21 cellular contexts compared by ENCODE assay signal in the genomic region with DNA sequence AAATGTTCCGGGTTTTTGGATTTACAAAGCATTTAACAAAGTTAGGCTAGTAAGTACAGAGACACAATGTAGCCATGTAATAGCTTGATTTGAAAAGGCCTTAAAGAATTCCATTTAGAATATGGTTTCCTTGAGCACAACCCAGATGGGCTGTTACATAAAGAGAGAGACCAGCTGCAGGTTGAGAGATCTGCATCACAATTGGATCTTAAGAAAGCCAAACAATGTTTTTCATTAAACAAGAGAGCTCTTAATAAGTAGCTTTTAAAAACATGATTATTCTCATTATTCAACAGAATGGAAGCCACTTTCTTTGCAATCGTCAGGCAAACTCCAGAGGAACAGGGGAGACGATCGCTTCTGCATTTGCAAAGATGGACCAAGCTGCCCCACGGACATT.
DNase-seq lines count a peak whose midpoint lies in the region; ATAC-seq and TF ChIP-seq lines count a peak whose summit lies in the region.
"Had no signal": no experiment of that assay in that cellular context is flagged by ENCODE, and none has a peak within 500 bp of the region (broad histone marks: within the 10 kb centered on the region; RNA-seq: fewer than 3 reads in every experiment).

No MANE protein-coding gene starts in this region.

- no peaks in the 10 kb centered on the region for H3K9me2 ChIP-seq in GM23338 (ENCODE audit: insufficient read depth)

- TF ChIP-seq CTCF in GM23338 (conservative IDR thresholded peaks at IDR 0.05; ENCODE audit: low read depth in 2 of 2) (no peak), WTC11 (IDR thresholded peaks at IDR 0.05) (no peak)
- TF ChIP-seq CTCF in CD8-positive, alpha-beta T cell (IDR thresholded peaks at IDR 0.05), result no peak

- no peaks in the 10 kb centered on the region for H3K79me2 ChIP-seq in GM23338 (replicated peaks; ENCODE audit: insufficient read depth)

- no peaks in the 10 kb centered on the region for H4K20me1 ChIP-seq in GM23338 (replicated peaks; ENCODE audit: insufficient read depth)
- H4K20me1 ChIP-seq: BLaER1 treated with 17β-estradiol and CSF1 and Interleukin-3, amounts not matched to agents 10 nM and 100 nM had no signal

- no peaks in the 10 kb centered on the region for H3F3A ChIP-seq in GM23338 (replicated peaks; ENCODE audit: low read depth)

- H3K27ac ChIP-seq in GM23338 (ENCODE audit: low read depth), result peak overlapping the region; percentile 33; the same call in 1 of the 2 replicates
- no peak overlapping the region for H3K27ac ChIP-seq in iPS-20b (ENCODE audit: low read length)
- no peak overlapping the region for H3K27ac ChIP-seq in CD8-positive, alpha-beta T cell (ENCODE audit: low read depth, low read length)
- H3K27ac ChIP-seq: A549; BLaER1 treated with 17β-estradiol and CSF1 and Interleukin-3, amounts not matched to agents 10 nM and 100 nM had no signal

- CTCF ChIA-PET in WTC11 (lab: Charles Lee), result interaction anchor here (1.1 to 1.8 kb wide), 5 partner anchors 13 to 223 kb away, joined by 3 to 7 read pairs (median 5); no protein-coding TSS in a partner anchor
- CTCF ChIA-PET in CD8-positive, alpha-beta T cell (lab: Charles Lee), result no interaction called here

- peaks cover 5% of the 10 kb centered on the region for H3K27me3 Mint-ChIP-seq in GM23338 (ENCODE audit: insufficient read depth, low read depth, poor library complexity)
- H3K27me3 Mint-ChIP-seq in WTC11 (ENCODE audit: low read depth), result no peaks in the 10 kb centered on the region; the same call in 1 of the 2 replicates
- H3K27me3 Mint-ChIP-seq in CD8-positive, alpha-beta T cell (ENCODE audit: low read depth), result no peaks in the 10 kb centered on the region
- H3K27me3 Mint-ChIP-seq: CD4-positive, alpha-beta T cell had no signal

- in situ Hi-C loops in HAP-1 (cut with MboI; ENCODE audit: low sequenced_read_pairs), result no loop called here

- DNase-seq in GM23338 (ENCODE audit: low spot score), result peak; percentile 49
- DNase-seq in HAP-1 (ENCODE audit: low spot score in 2 of 2), result peak; percentile 54 to 79
- no peak for DNase-seq in WTC11 (ENCODE audit: low spot score)
- no peak for DNase-seq in NCI-H774 (lab: John Stamatoyannopoulos, UW)
- no peak for DNase-seq in CD8-positive, alpha-beta T cell
- DNase-seq: 8988T; ACHN; AML-193; BE2C; Calu3; CD4-positive, alpha-beta T cell; COR-L47; DMS53; DMS79 treated with DMSO at 0.1 percent for 48 hours; GF-D8; HCEC 1CT had no signal

- H3K4me3 ChIP-seq in GM23338 (no peak overlapping the region), HAP-1 (no peak overlapping the region), iPS-20b (ENCODE audit: low read length) (0 out of 2 replicates have a peak overlapping the region, but pooled peaks have one; percentile 4)
- H3K4me3 ChIP-seq in CD8-positive, alpha-beta T cell (ENCODE audit: low read depth, low read length), result no peak overlapping the region
- H3K4me3 ChIP-seq: A549; BLaER1 treated with 17β-estradiol and CSF1 and Interleukin-3, amounts not matched to agents 10 nM and 100 nM had no signal

- H3K36me3 Mint-ChIP-seq in GM23338 (ENCODE audit: low read depth), result no peaks in the 10 kb centered on the region
- H3K36me3 Mint-ChIP-seq in WTC11, result no peaks in the 10 kb centered on the region
- no peaks in the 10 kb centered on the region for H3K36me3 Mint-ChIP-seq in CD8-positive, alpha-beta T cell
- H3K36me3 Mint-ChIP-seq: CD14-positive monocyte had no signal

- peak overlapping the region; percentile 30; the same call in 1 of the 2 replicates for H3K9ac ChIP-seq in iPS-20b (ENCODE audit: low read depth, low read length)
- H3K9ac ChIP-seq: BLaER1 treated with 17β-estradiol and CSF1 and Interleukin-3, amounts not matched to agents 10 nM and 100 nM had no signal

- no peaks in the 10 kb centered on the region for H3K9me3 ChIP-seq in HAP-1
- H3K9me3 ChIP-seq in iPS-20b (ENCODE audit: insufficient read depth, low read depth, low read length), result no peaks in the 10 kb centered on the region
- H3K9me3 ChIP-seq in CD8-positive, alpha-beta T cell (ENCODE audit: low read length), result no peaks in the 10 kb centered on the region
- H3K9me3 ChIP-seq: A549, BE2C had no signal

- peak; percentile 31 for ATAC-seq in GM23338
- peak; percentile 38 for ATAC-seq in WTC11
- no peak for ATAC-seq in GM18867 (IDR thresholded peaks at IDR 0.05; ENCODE audit: unreplicated experiment)
- no peak for ATAC-seq in CD8-positive, alpha-beta T cell
- ATAC-seq: A549 had no signal

- no peaks in the 10 kb centered on the region for H3K27me3 ChIP-seq in GM23338 (ENCODE audit: insufficient read depth)
- H3K27me3 ChIP-seq in HAP-1 (ENCODE audit: low read depth), result no peaks in the 10 kb centered on the region
- H3K27me3 ChIP-seq in iPS-20b (ENCODE audit: insufficient read depth, low read length), result no peaks in the 10 kb centered on the region
- H3K27me3 ChIP-seq in CD8-positive, alpha-beta T cell (ENCODE audit: insufficient read depth, low read length), result no peaks in the 10 kb centered on the region
- H3K27me3 ChIP-seq: BE2C; BLaER1 treated with 17β-estradiol and CSF1 and Interleukin-3, amounts not matched to agents 10 nM and 100 nM had no signal

- POLR2A ChIA-PET in WTC11 (lab: Charles Lee), result interaction anchor here (0.7 kb wide), 1 partner anchor 171 kb away, joined by 4 read pairs; no protein-coding TSS in a partner anchor
- POLR2A ChIA-PET in CD8-positive, alpha-beta T cell (lab: Charles Lee), result no interaction called here

- H2AFZ ChIP-seq in GM23338, result no peak overlapping the region

- peak overlapping the region; percentile 30 for H3K4me2 ChIP-seq in GM23338
- H3K4me2 ChIP-seq: A549; BLaER1 treated with 17β-estradiol and CSF1 and Interleukin-3, amounts not matched to agents 10 nM and 100 nM had no signal

- H3K9me3 Mint-ChIP-seq in GM23338, result no peaks in the 10 kb centered on the region; the same call in 2 of the 3 replicates
- H3K9me3 Mint-ChIP-seq in WTC11, result no peaks in the 10 kb centered on the region
- H3K9me3 Mint-ChIP-seq in CD8-positive, alpha-beta T cell, result peaks cover 4% of the 10 kb centered on the region
- H3K9me3 Mint-ChIP-seq: CD4-positive, alpha-beta T cell had no signal

- intact Hi-C loops in CD8-positive, alpha-beta T cell (cut with DNase I, micrococcal nuclease), result no loop called here

- peaks cover 32% of the 10 kb centered on the region for H3K4me1 Mint-ChIP-seq in GM23338
- H3K4me1 Mint-ChIP-seq in WTC11, result peaks cover 37% of the 10 kb centered on the region
- H3K4me1 Mint-ChIP-seq in CD8-positive, alpha-beta T cell (ENCODE audit: low read depth), result no peaks in the 10 kb centered on the region
- H3K4me1 Mint-ChIP-seq: CD14-positive monocyte had no signal

- H3K27ac Mint-ChIP-seq in GM23338 (peak overlapping the region; percentile 44; the same call in 1 of the 2 replicates), WTC11 (peak overlapping the region; percentile 84)
- no peak overlapping the region for H3K27ac Mint-ChIP-seq in CD8-positive, alpha-beta T cell
- H3K27ac Mint-ChIP-seq: CD14-positive monocyte; CD4-positive, alpha-beta T cell had no signal

- H3K4me1 ChIP-seq in GM23338 (ENCODE audit: insufficient read depth) (peaks cover 32% of the 10 kb centered on the region), HAP-1 (peaks cover 8% of the 10 kb centered on the region), iPS-20b (ENCODE audit: insufficient read depth, low read length) (peaks cover 7% of the 10 kb centered on the region; the same call in 1 of the 2 replicates)
- H3K4me1 ChIP-seq in CD8-positive, alpha-beta T cell (ENCODE audit: insufficient read depth, low read length), result no peaks in the 10 kb centered on the region
- H3K4me1 ChIP-seq: A549; BE2C; BLaER1 treated with 17β-estradiol and CSF1 and Interleukin-3, amounts not matched to agents 10 nM and 100 nM had no signal

- H3K36me3 ChIP-seq in GM23338 (ENCODE audit: insufficient read depth), result no peaks in the 10 kb centered on the region
- no peaks in the 10 kb centered on the region for H3K36me3 ChIP-seq in HAP-1 (replicated peaks)
- H3K36me3 ChIP-seq in iPS-20b (ENCODE audit: insufficient read depth, low read depth, low read length), result no peaks in the 10 kb centered on the region
- H3K36me3 ChIP-seq in CD8-positive, alpha-beta T cell (ENCODE audit: insufficient read depth, low read length), result no peaks in the 10 kb centered on the region
- H3K36me3 ChIP-seq: BE2C; BLaER1 treated with 17β-estradiol and CSF1 and Interleukin-3, amounts not matched to agents 10 nM and 100 nM had no signal

- H3K4me3 Mint-ChIP-seq in GM23338, result no peak overlapping the region
- H3K4me3 Mint-ChIP-seq in WTC11, result no peak overlapping the region; the same call in 1 of the 2 replicates
- H3K4me3 Mint-ChIP-seq in CD8-positive, alpha-beta T cell, result no peak overlapping the region
- H3K4me3 Mint-ChIP-seq: CD14-positive monocyte; CD4-positive, alpha-beta T cell had no signal

TF ChIP-seq in GM23338, 12 proteins besides CTCF, POLR2A, EP300 and RAD21:
- peak; percentile 62; the same call in 1 of the 2 replicates for TF ChIP-seq NANOG (IDR thresholded peaks at IDR 0.05; ENCODE audit: borderline replicate concordance)
- TF ChIP-seq EZH2phosphoT487 (IDR thresholded peaks at IDR 0.05; ENCODE audit: unreplicated experiment), result no peak

TF ChIP-seq in WTC11, 78 proteins besides CTCF, POLR2A, EP300 and RAD21 (continues in another document):
- TF ChIP-seq CBFB (CRISPR knock-in tag; IDR thresholded peaks at IDR 0.05; ENCODE audit: low read depth) (no peak), HMGA2 (CRISPR knock-in tag; IDR thresholded peaks at IDR 0.05) (no peak)
- TF ChIP-seq, protein P1, sequence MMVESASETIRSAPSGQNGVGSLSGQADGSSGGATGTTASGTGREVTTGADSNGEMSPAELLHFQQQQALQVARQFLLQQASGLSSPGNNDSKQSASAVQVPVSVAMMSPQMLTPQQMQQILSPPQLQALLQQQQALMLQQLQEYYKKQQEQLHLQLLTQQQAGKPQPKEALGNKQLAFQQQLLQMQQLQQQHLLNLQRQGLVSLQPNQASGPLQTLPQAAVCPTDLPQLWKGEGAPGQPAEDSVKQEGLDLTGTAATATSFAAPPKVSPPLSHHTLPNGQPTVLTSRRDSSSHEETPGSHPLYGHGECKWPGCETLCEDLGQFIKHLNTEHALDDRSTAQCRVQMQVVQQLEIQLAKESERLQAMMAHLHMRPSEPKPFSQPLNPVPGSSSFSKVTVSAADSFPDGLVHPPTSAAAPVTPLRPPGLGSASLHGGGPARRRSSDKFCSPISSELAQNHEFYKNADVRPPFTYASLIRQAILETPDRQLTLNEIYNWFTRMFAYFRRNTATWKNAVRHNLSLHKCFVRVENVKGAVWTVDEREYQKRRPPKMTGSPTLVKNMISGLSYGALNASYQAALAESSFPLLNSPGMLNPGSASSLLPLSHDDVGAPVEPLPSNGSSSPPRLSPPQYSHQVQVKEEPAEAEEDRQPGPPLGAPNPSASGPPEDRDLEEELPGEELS (CRISPR knock-in tag; IDR thresholded peaks at IDR 0.05), result no peak

Comparison
In these comparisons a context has a peak if more than half of its experiments do, and no peak if none do; other contexts are left out.
1. ATAC-seq: peak in GM23338 (single experiment) and WTC11 (single experiment); none in GM18867 (single experiment) and CD8-positive, alpha-beta T cell (single experiment).
2. DNase-seq: peak in GM23338 (single experiment) and HAP-1 (2 of 2); none in WTC11 (single experiment), NCI-H774 (single experiment) and CD8-positive, alpha-beta T cell (0 of 7).